In genomic region chr22:32528984-32529982, GRCh38 we compare ENCODE assay signal across 8 cellular contexts. TPM values are rescaled to one million over a fixed set of nuclear protein-coding genes. Genes with fewer than 3 reads are reported as not detected.
DNase-seq lines count a peak whose midpoint lies in the region; ATAC-seq and TF ChIP-seq lines count a peak whose summit lies in the region.

No MANE protein-coding gene starts in this region.

- peaks cover 38% of the 10 kb centered on the region for H3K4me1 Mint-ChIP-seq in nephron progenitor cell

- intact Hi-C loops in Panc1 (cut with micrococcal nuclease; ENCODE audit: unreplicated experiment): loop anchor here (5.0 to 10.0 kb wide), 3 partner anchors 266 to 458 kb away; no protein-coding TSS in a partner anchor

- CTCF ChIA-PET in Panc1 (lab: Charles Lee): interaction anchor here (0.8 to 1.0 kb wide), 2 partner anchors 483 to 520 kb away, joined by 3 to 4 read pairs; no protein-coding TSS in a partner anchor

- no peaks in the 10 kb centered on the region for H3K4me1 ChIP-seq in Panc1 (ENCODE audit: control insufficient read depth, insufficient read depth, low read length)

- no peak overlapping the region for H3K4me3 Mint-ChIP-seq in nephron progenitor cell

- H3K9me3 Mint-ChIP-seq in nephron progenitor cell: no peaks in the 10 kb centered on the region

- in situ Hi-C loops in Panc1 (cut with HindIII; ENCODE audit: low pct_unique_long_range_greater_than_20kb, low sequenced_read_pairs): no loop called here

- ATAC-seq in Panc1 (peak; percentile 95), HG02678 (IDR thresholded peaks at IDR 0.05; ENCODE audit: unreplicated experiment) (no peak)

- BruUV-seq in Panc1 (replicated peaks; lab: Mats Ljungman, UMichigan): no TSS peak

- no peak overlapping the region for H3K27ac Mint-ChIP-seq in nephron progenitor cell

- H3K4me3 ChIP-seq in AG10803 (ENCODE audit: low read length): no peak overlapping the region
- no peak overlapping the region for H3K4me3 ChIP-seq in Panc1 (ENCODE audit: low read depth in 2 of 2, low read length in 2 of 2)
- H3K4me3 ChIP-seq in fibroblast of the aortic adventitia (ENCODE audit: low read depth, low read length): no peak overlapping the region

- TF ChIP-seq CTCF in AG10803 (conservative IDR thresholded peaks at IDR 0.05; ENCODE audit: low read length) (peak; percentile 89), Panc1 (IDR thresholded peaks at IDR 0.05) (peak; percentile 83), fibroblast of the aortic adventitia (IDR thresholded peaks at IDR 0.05; ENCODE audit: insufficient read depth, low read length) (peak; percentile 87), nephron progenitor cell (IDR thresholded peaks at IDR 0.05) (peak; percentile 80)

- H3K9me3 ChIP-seq in Panc1 (ENCODE audit: control insufficient read depth, insufficient read depth, low read depth, low read length): no peaks in the 10 kb centered on the region

- no peak overlapping the region for H3K27ac ChIP-seq in Panc1 (ENCODE audit: low read length)

- no peaks in the 10 kb centered on the region for H3K27me3 ChIP-seq in Panc1 (ENCODE audit: control insufficient read depth, insufficient read depth, low read length)

- H3K36me3 Mint-ChIP-seq in nephron progenitor cell (ENCODE audit: low read depth): no peaks in the 10 kb centered on the region

- H3K36me3 ChIP-seq in Panc1 (ENCODE audit: control insufficient read depth, insufficient read depth, low read length): no peaks in the 10 kb centered on the region

- peak; percentile 87 for DNase-seq in AG10803 (ENCODE audit: low read depth)
- DNase-seq in GOT3 (lab: John Stamatoyannopoulos, UW): peak; percentile 12
- peak; percentile 28 for DNase-seq in Panc1 (ENCODE audit: low read depth, low spot score)
- DNase-seq in activated T-helper 1 cell treated with anti-CD3 and anti-CD28 coated beads, Interleukin-2, amount 50 U/mL, for 16 hours (ENCODE audit: low read depth in 1 of 2, low spot score in 1 of 2): peak; percentile 26 to 35
- peak; percentile 89 for DNase-seq in fibroblast of the aortic adventitia (ENCODE audit: low read depth)
- peak; percentile 85 for DNase-seq in nephron progenitor cell
- peak; percentile 23 to 59 (median 42) for DNase-seq in stimulated activated naive CD4-positive, alpha-beta T cell (lab: John Stamatoyannopoulos, UW)

- peaks cover 39% of the 10 kb centered on the region for H3K27me3 Mint-ChIP-seq in nephron progenitor cell (ENCODE audit: low read depth, poor library complexity)

- POLR2A ChIA-PET in Panc1 (lab: Charles Lee): no interaction called here

RNA-seq across cellular contexts. Expression of gene FBXO7, which starts 54.7 kb away (rescaled TPM):
- total RNA-seq in Panc1 (2021; ENCODE audit: unreplicated experiment): 67.8 TPM
- polyA plus RNA-seq in Panc1 (2012; ENCODE audit: insufficient read length): 52.4 TPM
- 51.8 and 67.4 TPM in 2 replicates for total RNA-seq in fibroblast of the aortic adventitia (ENCODE audit: low replicate concordance)

Comparison
In these comparisons a context has a peak if more than half of its experiments do, and no peak if none do; other contexts are left out.
1. DNase-seq: peak in every context shown above with its lines; median percentile 89 in fibroblast of the aortic adventitia; 87 in AG10803; 85 in nephron progenitor cell; 42 in stimulated activated naive CD4-positive, alpha-beta T cell; 30 in activated T-helper 1 cell treated with anti-CD3 and anti-CD28 coated beads, Interleukin-2, amount 50 U/mL, for 16 hours; 28 in Panc1; 12 in GOT3.